In genomic region chr16:10539256-10539655, GRCh38 we compare ENCODE assay signal across 16 cellular contexts. TPM values are rescaled to one million over a fixed set of nuclear protein-coding genes. Genes with fewer than 3 reads are reported as not detected.
"Had no signal": no experiment of that assay in that cellular context is flagged by ENCODE, and none has a peak within 500 bp of the region (broad histone marks: within the 10 kb centered on the region; RNA-seq: fewer than 3 reads in every experiment).

No MANE protein-coding gene starts in this region.

- H3K27me3 ChIP-seq: cardiac muscle cell, left lung, neural progenitor cell, right lobe of liver, thyroid gland, vagina had no signal

- H3K4me2 ChIP-seq: neural progenitor cell had no signal

- H3K36me3 Mint-ChIP-seq: activated naive CD8-positive, alpha-beta T cell had no signal

- DNase-seq: activated CD4-positive, alpha-beta T cell treated with anti-CD3 and anti-CD28 coated beads, Interleukin-2, amount 50 U/mL, for 48 hours; activated T-cell treated with anti-CD3 and anti-CD28 coated beads for 4 hours; effector memory CD4-positive, alpha-beta T cell; glutamatergic neuron; hippocampal formation; left lung; right lobe of liver; stimulated activated naive CD4-positive, alpha-beta T cell treated with Interleukin-2 at 50 U/mL for 16 hours; thyroid gland had no signal

- H3K9me3 Mint-ChIP-seq: dendritic cell treated with granulocyte-macrophage colony-stimulating factor and Interleukin-4, amounts not matched to agents 40 ng/mL and 50 ng/mL, for 4 days; neural progenitor cell had no signal

- H3K4me1 ChIP-seq: left lung, neural progenitor cell, prostate gland, thyroid gland, vagina had no signal

- H3K9me3 ChIP-seq: left lung, prostate gland, right lobe of liver, thyroid gland, vagina had no signal

- H3K4me3 ChIP-seq: cardiac muscle cell, left lung, neural progenitor cell, prostate gland, right lobe of liver, thyroid gland, vagina had no signal

- ATAC-seq: left lung, right lobe of liver had no signal

- H3K4me3 Mint-ChIP-seq: activated naive CD8-positive, alpha-beta T cell; dendritic cell treated with granulocyte-macrophage colony-stimulating factor and Interleukin-4, amounts not matched to agents 40 ng/mL and 50 ng/mL, for 4 days; neural progenitor cell had no signal

- H3K27me3 Mint-ChIP-seq: dendritic cell treated with granulocyte-macrophage colony-stimulating factor and Interleukin-4, amounts not matched to agents 40 ng/mL and 50 ng/mL, for 4 days had no signal

- H3K27ac Mint-ChIP-seq: activated naive CD8-positive, alpha-beta T cell; dendritic cell treated with granulocyte-macrophage colony-stimulating factor and Interleukin-4, amounts not matched to agents 40 ng/mL and 50 ng/mL, for 4 days; neural progenitor cell had no signal

- H2AFZ ChIP-seq: neural progenitor cell had no signal

- H3K36me3 ChIP-seq: neural progenitor cell, prostate gland had no signal

- H3K27ac ChIP-seq: cardiac muscle cell, left lung, neural progenitor cell, prostate gland, right lobe of liver, thyroid gland, vagina had no signal

RNA-seq across cellular contexts. Expression of gene EMP2, which starts 41.1 kb away (rescaled TPM):
- total RNA-seq: T-helper 1 cell treated with Interleukin-12 subunit alpha and Interleukin-12 subunit beta and Interleukin-4 antibody, amounts not matched to agents 30 ng/mL and 1 ng/mL, for 36 hours had no signal
